In the genomic region with DNA sequence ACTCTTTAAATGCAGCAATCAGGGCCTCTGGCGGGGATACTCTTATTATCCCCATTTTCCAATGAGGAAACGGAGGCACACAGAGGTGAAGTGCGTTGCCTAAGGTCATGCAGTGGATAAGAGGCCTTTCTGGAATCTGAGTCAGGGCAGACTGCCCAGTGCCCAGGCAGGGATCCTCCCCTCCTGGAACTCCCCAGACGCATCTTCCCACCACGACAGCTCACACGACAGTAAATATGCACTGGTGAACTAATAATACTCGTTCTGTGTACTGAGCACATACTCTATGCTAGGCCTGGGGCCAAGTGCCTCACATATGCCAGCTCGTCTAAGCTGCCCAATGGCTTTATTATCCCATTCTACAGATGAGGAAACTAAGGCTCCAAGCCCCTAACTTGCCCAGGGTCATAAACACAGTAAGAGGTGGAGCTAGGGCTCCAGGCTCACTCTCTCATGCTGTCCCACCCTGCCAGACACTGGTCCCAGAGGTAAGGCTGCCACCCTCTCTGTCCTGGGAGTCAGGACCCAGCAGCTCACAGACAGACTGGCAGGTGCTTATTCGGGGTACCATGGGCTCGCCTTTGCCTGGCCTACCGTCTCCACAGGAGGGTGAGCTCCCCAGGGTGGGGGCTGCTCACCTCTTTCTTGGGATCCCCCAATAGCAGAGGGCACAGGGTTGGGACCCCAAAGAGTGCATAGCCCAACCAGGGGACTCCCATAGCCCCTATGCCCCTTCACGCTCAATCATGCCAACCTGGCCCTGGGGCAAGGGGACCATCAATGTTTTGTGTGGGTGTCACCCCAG, we compare ENCODE assay signal across 16 cellular contexts. TPM values are rescaled to one million over a fixed set of nuclear protein-coding genes. Genes with fewer than 3 reads are reported as not detected.
DNase-seq lines count a peak whose midpoint lies in the region; ATAC-seq and TF ChIP-seq lines count a peak whose summit lies in the region.
"Had no signal": no experiment of that assay in that cellular context is flagged by ENCODE, and none has a peak within 500 bp of the region (broad histone marks: within the 10 kb centered on the region; RNA-seq: fewer than 3 reads in every experiment).

No MANE protein-coding gene starts in this region.

- ATAC-seq in activated B cell treated with CpG ODN at 0.5 μM for 24 hours (ENCODE audit: low read depth) (no peak), sciatic nerve (no peak)

- CTCF ChIA-PET in activated B cell treated with CpG ODN at 0.5 μM for 24 hours (lab: Charles Lee), result interaction anchor here (0.8 to 1.0 kb wide), 2 partner anchors 15 to 25 kb away, joined by 3 read pairs; no protein-coding TSS in a partner anchor

- POLR2A ChIA-PET in activated B cell treated with CpG ODN at 0.5 μM for 24 hours (lab: Charles Lee), result interaction anchor here (0.6 to 1.5 kb wide), 3 partner anchors 15 to 52 kb away, joined by 3 to 5 read pairs (median 5); no protein-coding TSS in a partner anchor

- intact Hi-C loops in activated B cell treated with CpG ODN at 0.5 μM for 24 hours (cut with micrococcal nuclease), result no loop called here
- intact Hi-C loops in sciatic nerve (cut with DNase I), result no loop called here

- H3K27ac Mint-ChIP-seq in activated B cell treated with CpG ODN at 0.5 μM for 24 hours (peak overlapping the region; percentile 30), chondrocyte (ENCODE audit: unreplicated experiment) (no peak overlapping the region)

- H3K4me3 Mint-ChIP-seq in activated B cell treated with CpG ODN at 0.5 μM for 24 hours, result no peak overlapping the region
- no peak overlapping the region for H3K4me3 Mint-ChIP-seq in chondrocyte (ENCODE audit: unreplicated experiment)

- H3K27me3 Mint-ChIP-seq in activated B cell treated with CpG ODN at 0.5 μM for 24 hours, result no peaks in the 10 kb centered on the region
- H3K27me3 Mint-ChIP-seq in chondrocyte (ENCODE audit: low read depth), result peaks cover 35% of the 10 kb centered on the region

- peaks cover 5% of the 10 kb centered on the region for H3K9me3 Mint-ChIP-seq in activated B cell treated with CpG ODN at 0.5 μM for 24 hours
- H3K9me3 Mint-ChIP-seq in chondrocyte (ENCODE audit: low read depth), result peaks cover 12% of the 10 kb centered on the region

- peak; percentile 47 for DNase-seq in activated T-cell treated with anti-CD3 and anti-CD28 coated beads, Interleukin-2, amount 50 U/mL, for 1 hour
- DNase-seq in activated T-cell treated with anti-CD3 and anti-CD28 coated beads, Interleukin-2, amount 50 U/mL, for 48 hours, result no peak
- DNase-seq in activated B cell treated with CpG ODN at 0.5 μM for 24 hours (no peak), chondrocyte (ENCODE audit: low spot score) (peak; percentile 22), sciatic nerve (ENCODE audit: low spot score) (no peak), A172 (ENCODE audit: low spot score) (no peak), NCI-H1694 treated with DMSO at 0.1 percent for 48 hours (lab: John Stamatoyannopoulos, UW) (no peak)
- DNase-seq in stimulated activated CD8-positive, alpha-beta memory T cell treated with anti-CD3 and anti-CD28 coated beads, Interleukin-4, amount 100 ng/mL, for 48 hours, result peak; percentile 35
- DNase-seq: DMS153, HCEC 1CT, NCI-H187 treated with DMSO at 0.1 percent for 48 hours, NCI-H526, PC-9 had no signal

- TF ChIP-seq CTCF in activated B cell treated with CpG ODN at 0.5 μM for 24 hours (IDR thresholded peaks at IDR 0.05) (no peak), chondrocyte (IDR thresholded peaks at IDR 0.05) (no peak)

- no peaks in the 10 kb centered on the region for H3K36me3 Mint-ChIP-seq in activated B cell treated with CpG ODN at 0.5 μM for 24 hours (ENCODE audit: low read depth)
- H3K36me3 Mint-ChIP-seq in chondrocyte (ENCODE audit: low read depth), result no peaks in the 10 kb centered on the region

- H3K4me1 Mint-ChIP-seq in activated B cell treated with CpG ODN at 0.5 μM for 24 hours (peaks cover 25% of the 10 kb centered on the region), chondrocyte (ENCODE audit: low read depth) (no peaks in the 10 kb centered on the region)

RNA-seq across cellular contexts. Expression of a gene that starts 2.3 kb away (rescaled TPM):
- 11.0 and 12.7 TPM in 2 replicates for total RNA-seq in activated B cell treated with CpG ODN at 0.5 μM for 24 hours
- total RNA-seq in chondrocyte, result 0.37 TPM in 1 of 3 replicates, not detected in the others
- 3.7 TPM for total RNA-seq in sciatic nerve
- 0.02 TPM in 1 of 2 replicates, not detected in the other for total RNA-seq in A172 (2014; rRNA removed; shearing (Covaris generic))
- total RNA-seq: LHCN-M2, lung microvascular endothelial cell had no signal

RNA-seq across cellular contexts. Expression of a gene that starts 37.9 kb away (rescaled TPM):
- total RNA-seq in activated B cell treated with CpG ODN at 0.5 μM for 24 hours (4.6 and 5.4 TPM in 2 replicates), chondrocyte (not detected in 3 replicates), sciatic nerve (not detected)
- not detected in 2 replicates for total RNA-seq in A172 (2014; rRNA removed; shearing (Covaris generic))
- total RNA-seq: LHCN-M2, lung microvascular endothelial cell, skeletal muscle tissue had no signal

RNA-seq across cellular contexts. Expression of a gene that starts 40.7 kb away (rescaled TPM):
- total RNA-seq in activated B cell treated with CpG ODN at 0.5 μM for 24 hours (5.2 and 8.2 TPM in 2 replicates), chondrocyte (11.3 to 27.7 TPM (median 14.6 TPM) in 3 replicates), sciatic nerve (7.8 TPM)
- total RNA-seq in A172 (2014; rRNA removed; shearing (Covaris generic)), result 2.1 and 7.7 TPM in 2 replicates

Comparison
In these comparisons a context has a peak if more than half of its experiments do, and no peak if none do; other contexts are left out.
1. DNase-seq: peak in activated T-cell treated with anti-CD3 and anti-CD28 coated beads, Interleukin-2, amount 50 U/mL, for 1 hour (single experiment), chondrocyte (single experiment) and stimulated activated CD8-positive, alpha-beta memory T cell treated with anti-CD3 and anti-CD28 coated beads, Interleukin-4, amount 100 ng/mL, for 48 hours (single experiment); none in activated T-cell treated with anti-CD3 and anti-CD28 coated beads, Interleukin-2, amount 50 U/mL, for 48 hours (0 of 2), activated B cell treated with CpG ODN at 0.5 μM for 24 hours (single experiment), sciatic nerve (single experiment), A172 (single experiment) and NCI-H1694 treated with DMSO at 0.1 percent for 48 hours (single experiment).